ENCODE assay signal across 1 cellular context in the genomic region with DNA sequence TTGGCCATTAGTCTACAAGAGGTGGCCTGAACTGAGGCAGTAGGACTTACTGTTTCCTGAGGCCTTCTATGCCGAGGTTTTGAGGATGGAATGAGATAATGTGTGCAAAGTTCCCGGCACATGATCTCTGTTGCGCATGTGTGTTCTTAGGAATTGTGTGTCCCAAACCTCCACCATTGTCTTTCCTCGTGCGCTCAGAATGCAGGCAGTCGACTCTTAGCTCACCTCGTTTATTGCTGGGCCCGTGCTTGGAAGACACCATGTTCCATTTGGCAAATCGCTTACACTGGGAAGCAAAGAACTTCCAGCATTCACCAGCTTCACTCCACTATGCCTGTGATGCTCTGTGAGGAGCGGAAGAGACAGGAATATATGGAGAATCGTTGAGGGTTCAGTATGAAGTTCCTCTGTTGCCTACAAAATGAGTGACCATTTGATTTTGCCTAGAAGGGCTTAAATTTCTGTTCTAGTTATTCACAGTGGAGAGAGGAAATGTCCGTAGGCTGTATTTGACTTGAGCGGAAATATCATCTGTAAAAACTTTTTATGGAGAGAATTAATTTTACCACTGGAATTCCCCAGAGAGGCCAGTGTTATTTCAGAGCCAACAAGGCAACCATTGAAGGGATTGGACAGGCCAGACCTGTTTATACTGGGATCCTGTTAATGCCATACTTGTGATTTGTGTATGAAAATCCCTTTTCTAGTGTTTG.
TF ChIP-seq lines count a peak whose summit lies in the region.

No MANE protein-coding gene starts in this region.

TF ChIP-seq in GM23338, 12 proteins besides CTCF, POLR2A, EP300 and RAD21 (continued from another document):
- TF ChIP-seq, protein P1, sequence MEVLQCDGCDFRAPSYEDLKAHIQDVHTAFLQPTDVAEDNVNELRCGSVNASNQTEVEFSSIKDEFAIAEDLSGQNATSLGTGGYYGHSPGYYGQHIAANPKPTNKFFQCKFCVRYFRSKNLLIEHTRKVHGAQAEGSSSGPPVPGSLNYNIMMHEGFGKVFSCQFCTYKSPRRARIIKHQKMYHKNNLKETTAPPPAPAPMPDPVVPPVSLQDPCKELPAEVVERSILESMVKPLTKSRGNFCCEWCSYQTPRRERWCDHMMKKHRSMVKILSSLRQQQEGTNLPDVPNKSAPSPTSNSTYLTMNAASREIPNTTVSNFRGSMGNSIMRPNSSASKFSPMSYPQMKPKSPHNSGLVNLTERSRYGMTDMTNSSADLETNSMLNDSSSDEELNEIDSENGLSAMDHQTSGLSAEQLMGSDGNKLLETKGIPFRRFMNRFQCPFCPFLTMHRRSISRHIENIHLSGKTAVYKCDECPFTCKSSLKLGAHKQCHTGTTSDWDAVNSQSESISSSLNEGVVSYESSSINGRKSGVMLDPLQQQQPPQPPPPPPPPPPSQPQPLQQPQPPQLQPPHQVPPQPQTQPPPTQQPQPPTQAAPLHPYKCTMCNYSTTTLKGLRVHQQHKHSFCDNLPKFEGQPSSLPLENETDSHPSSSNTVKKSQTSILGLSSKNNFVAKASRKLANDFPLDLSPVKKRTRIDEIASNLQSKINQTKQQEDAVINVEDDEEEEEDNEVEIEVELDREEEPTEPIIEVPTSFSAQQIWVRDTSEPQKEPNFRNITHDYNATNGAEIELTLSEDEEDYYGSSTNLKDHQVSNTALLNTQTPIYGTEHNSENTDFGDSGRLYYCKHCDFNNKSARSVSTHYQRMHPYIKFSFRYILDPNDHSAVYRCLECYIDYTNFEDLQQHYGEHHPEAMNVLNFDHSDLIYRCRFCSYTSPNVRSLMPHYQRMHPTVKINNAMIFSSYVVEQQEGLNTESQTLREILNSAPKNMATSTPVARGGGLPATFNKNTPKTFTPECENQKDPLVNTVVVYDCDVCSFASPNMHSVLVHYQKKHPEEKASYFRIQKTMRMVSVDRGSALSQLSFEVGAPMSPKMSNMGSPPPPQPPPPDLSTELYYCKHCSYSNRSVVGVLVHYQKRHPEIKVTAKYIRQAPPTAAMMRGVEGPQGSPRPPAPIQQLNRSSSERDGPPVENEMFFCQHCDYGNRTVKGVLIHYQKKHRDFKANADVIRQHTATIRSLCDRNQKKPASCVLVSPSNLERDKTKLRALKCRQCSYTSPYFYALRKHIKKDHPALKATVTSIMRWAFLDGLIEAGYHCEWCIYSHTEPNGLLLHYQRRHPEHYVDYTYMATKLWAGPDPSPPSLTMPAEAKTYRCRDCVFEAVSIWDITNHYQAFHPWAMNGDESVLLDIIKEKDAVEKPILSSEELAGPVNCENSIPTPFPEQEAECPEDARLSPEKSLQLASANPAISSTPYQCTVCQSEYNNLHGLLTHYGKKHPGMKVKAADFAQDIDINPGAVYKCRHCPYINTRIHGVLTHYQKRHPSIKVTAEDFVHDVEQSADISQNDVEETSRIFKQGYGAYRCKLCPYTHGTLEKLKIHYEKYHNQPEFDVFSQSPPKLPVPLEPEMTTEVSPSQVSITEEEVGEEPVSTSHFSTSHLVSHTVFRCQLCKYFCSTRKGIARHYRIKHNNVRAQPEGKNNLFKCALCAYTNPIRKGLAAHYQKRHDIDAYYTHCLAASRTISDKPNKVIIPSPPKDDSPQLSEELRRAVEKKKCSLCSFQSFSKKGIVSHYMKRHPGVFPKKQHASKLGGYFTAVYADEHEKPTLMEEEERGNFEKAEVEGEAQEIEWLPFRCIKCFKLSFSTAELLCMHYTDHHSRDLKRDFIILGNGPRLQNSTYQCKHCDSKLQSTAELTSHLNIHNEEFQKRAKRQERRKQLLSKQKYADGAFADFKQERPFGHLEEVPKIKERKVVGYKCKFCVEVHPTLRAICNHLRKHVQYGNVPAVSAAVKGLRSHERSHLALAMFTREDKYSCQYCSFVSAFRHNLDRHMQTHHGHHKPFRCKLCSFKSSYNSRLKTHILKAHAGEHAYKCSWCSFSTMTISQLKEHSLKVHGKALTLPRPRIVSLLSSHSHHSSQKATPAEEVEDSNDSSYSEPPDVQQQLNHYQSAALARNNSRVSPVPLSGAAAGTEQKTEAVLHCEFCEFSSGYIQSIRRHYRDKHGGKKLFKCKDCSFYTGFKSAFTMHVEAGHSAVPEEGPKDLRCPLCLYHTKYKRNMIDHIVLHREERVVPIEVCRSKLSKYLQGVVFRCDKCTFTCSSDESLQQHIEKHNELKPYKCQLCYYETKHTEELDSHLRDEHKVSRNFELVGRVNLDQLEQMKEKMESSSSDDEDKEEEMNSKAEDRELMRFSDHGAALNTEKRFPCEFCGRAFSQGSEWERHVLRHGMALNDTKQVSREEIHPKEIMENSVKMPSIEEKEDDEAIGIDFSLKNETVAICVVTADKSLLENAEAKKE (CRISPR knock-in tag; IDR thresholded peaks at IDR 0.05): no peak
- TF ChIP-seq CREB1 (CRISPR knock-in tag; IDR thresholded peaks at IDR 0.05; ENCODE audit: low read depth): no peak
- TF ChIP-seq NANOG (IDR thresholded peaks at IDR 0.05; ENCODE audit: borderline replicate concordance): no peak
